In the genomic region with DNA sequence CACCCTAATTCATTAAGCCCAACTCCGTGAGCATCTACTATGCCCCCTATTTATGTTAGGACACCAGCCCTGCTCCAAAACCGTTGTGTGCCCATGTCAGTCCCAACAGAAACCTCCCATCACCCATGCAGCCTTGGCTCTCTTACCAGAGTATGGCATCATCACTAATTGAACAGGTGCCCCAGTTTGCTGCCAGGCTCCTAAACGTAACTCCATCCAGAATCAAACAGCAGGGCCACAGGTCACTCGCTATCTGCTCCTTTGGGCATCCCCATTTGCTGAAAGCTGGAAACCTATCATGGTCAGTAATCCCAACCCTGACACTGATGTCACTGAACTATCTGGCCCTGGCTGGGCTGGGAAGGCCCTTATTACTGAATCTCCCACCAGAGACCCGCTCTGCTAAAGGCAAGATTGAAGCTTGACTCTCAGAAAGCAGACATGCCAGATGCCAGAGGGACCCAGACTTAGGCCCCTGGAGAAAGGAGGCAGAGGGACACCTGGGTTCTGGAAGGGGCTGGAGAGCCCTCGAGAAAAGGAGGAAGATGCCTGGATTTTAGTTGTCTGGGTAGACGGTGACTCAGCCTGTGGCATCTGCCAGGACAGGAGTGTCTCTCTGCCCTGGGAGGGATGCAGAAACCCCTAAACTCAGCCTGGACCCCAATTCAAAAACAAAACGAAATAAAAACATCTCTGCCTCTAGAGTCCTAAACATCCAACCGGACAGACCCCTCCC, we compare ENCODE assay signal across 8 cellular contexts. TPM values are rescaled to one million over a fixed set of nuclear protein-coding genes. Genes with fewer than 3 reads are reported as not detected.
DNase-seq lines count a peak whose midpoint lies in the region; ATAC-seq and TF ChIP-seq lines count a peak whose summit lies in the region.

No MANE protein-coding gene starts in this region.

- H2AFZ ChIP-seq in Loucy (ENCODE audit: low read length) = peak overlapping the region; percentile 84

- 67 to 74% methylated on average over 9 of the region's 9 CpGs for WGBS in aorta, 2 donors

- no peaks in the 10 kb centered on the region for H3K9me3 ChIP-seq in Loucy (ENCODE audit: insufficient read depth, low read depth, low read length)
- no peaks in the 10 kb centered on the region for H3K9me3 ChIP-seq in effector memory CD4-positive, alpha-beta T cell (ENCODE audit: control insufficient read depth, low read length)
- no peaks in the 10 kb centered on the region for H3K9me3 ChIP-seq in aorta (ENCODE audit: control insufficient read depth, low read length)

- POLR2A ChIA-PET in naive thymus-derived CD8-positive, alpha-beta T cell (lab: Charles Lee) = interaction anchor here (0.5 to 2.0 kb wide), 13 partner anchors 7 to 742 kb away, joined by 3 to 11 read pairs (median 4); partner anchors contain the start of genes GTF2H4, SFTA2, TRIM26 and TRIM39

- H4K20me1 ChIP-seq in Loucy (ENCODE audit: insufficient read depth, low read length, poor library complexity, severe bottlenecking) = no peaks in the 10 kb centered on the region

- peak overlapping the region; percentile 95 for H3K4me2 ChIP-seq in Loucy (ENCODE audit: low read depth, low read length, poor library complexity, severe bottlenecking)

- H3K27me3 ChIP-seq in Loucy (ENCODE audit: insufficient read depth, low read length, poor library complexity, severe bottlenecking) (peaks cover 39% of the 10 kb centered on the region), aorta (ENCODE audit: control insufficient read depth in 1 of 2, insufficient read depth in 2 of 2, low read length in 1 of 2) (no peaks in the 10 kb centered on the region)
- H3K27me3 ChIP-seq in effector memory CD4-positive, alpha-beta T cell (replicated peaks; ENCODE audit: control insufficient read depth, insufficient read depth, low read length, poor library complexity, severe bottlenecking) = no peaks in the 10 kb centered on the region

- DNase-seq in AG10803 (ENCODE audit: low read depth) (no peak), GM20000 (ENCODE audit: low spot score) (no peak), aorta (no peak), NOMO-1 treated with DMSO at 0.1 percent for 48 hours (lab: John Stamatoyannopoulos, UW; ENCODE audit: unreplicated experiment) (no peak)
- DNase-seq in effector memory CD4-positive, alpha-beta T cell = no peak
- no peak for DNase-seq in naive thymus-derived CD8-positive, alpha-beta T cell
- DNase-seq in activated CD4-positive, alpha-beta T cell treated with anti-CD3 and anti-CD28 coated beads, Interleukin-2, amount 50 U/mL, for 4 hours = no peak

- H3K79me2 ChIP-seq in Loucy (ENCODE audit: insufficient read depth, low read length) = no peaks in the 10 kb centered on the region

- H3K27ac Mint-ChIP-seq in naive thymus-derived CD8-positive, alpha-beta T cell = peak overlapping the region; percentile 64 to 97 (median 90)

- peak overlapping the region; percentile 37 for H3K27ac ChIP-seq in effector memory CD4-positive, alpha-beta T cell (ENCODE audit: insufficient read depth, low read length, poor library complexity, severe bottlenecking)
- no peak overlapping the region for H3K27ac ChIP-seq in aorta (ENCODE audit: low read depth in 1 of 2, low read length in 2 of 2)

- H3K36me3 Mint-ChIP-seq in naive thymus-derived CD8-positive, alpha-beta T cell = peaks cover 0 to 2% (median 0%) of the 10 kb centered on the region in 3 donors

- peaks cover 0 to 26% (median 14%) of the 10 kb centered on the region in 5 donors for H3K27me3 Mint-ChIP-seq in naive thymus-derived CD8-positive, alpha-beta T cell

- H3K9me3 Mint-ChIP-seq in naive thymus-derived CD8-positive, alpha-beta T cell = peaks cover 0 to 17% (median 0%) of the 10 kb centered on the region in 9 donors

- intact Hi-C loops in aorta (cut with DNase I) = no loop called here

- peak overlapping the region; percentile 48 for H3K9ac ChIP-seq in Loucy (ENCODE audit: low read depth, low read length, poor library complexity, severe bottlenecking)

- peaks cover 10 to 28% (median 21%) of the 10 kb centered on the region in 4 donors for H3K4me1 Mint-ChIP-seq in naive thymus-derived CD8-positive, alpha-beta T cell

- no peak for TF ChIP-seq CTCF in AG10803 (conservative IDR thresholded peaks at IDR 0.05; ENCODE audit: low read length)
- no peak for TF ChIP-seq CTCF in Loucy (conservative IDR thresholded peaks at IDR 0.05; ENCODE audit: low read length)
- no peak for TF ChIP-seq CTCF in GM20000 (IDR thresholded peaks at IDR 0.05; ENCODE audit: extremely low read depth, missing control alignments)

- H3K4me1 ChIP-seq in Loucy (ENCODE audit: insufficient read depth, low read length, poor library complexity, severe bottlenecking) (peaks cover 15% of the 10 kb centered on the region), aorta (ENCODE audit: control insufficient read depth in 1 of 2, insufficient read depth in 2 of 2, low read length in 2 of 2) (no peaks in the 10 kb centered on the region)
- peaks cover 9% of the 10 kb centered on the region for H3K4me1 ChIP-seq in effector memory CD4-positive, alpha-beta T cell (ENCODE audit: control insufficient read depth, insufficient read depth, low read length, poor library complexity, severe bottlenecking)

- H3K4me3 ChIP-seq in AG10803 (ENCODE audit: low read length) = peak overlapping the region; percentile 55
- H3K4me3 ChIP-seq in Loucy (ENCODE audit: low read length, poor library complexity, severe bottlenecking) = peak overlapping the region; percentile 74
- peak overlapping the region; percentile 56 for H3K4me3 ChIP-seq in effector memory CD4-positive, alpha-beta T cell (ENCODE audit: insufficient read depth, low read depth, low read length, poor library complexity, severe bottlenecking)
- H3K4me3 ChIP-seq in aorta (ENCODE audit: low read length in 2 of 2) = no peak overlapping the region

- H3K4me3 Mint-ChIP-seq in naive thymus-derived CD8-positive, alpha-beta T cell = peak overlapping the region; percentile 80 to 92 (median 86)

- no peak for ATAC-seq in naive thymus-derived CD8-positive, alpha-beta T cell
- no peak for ATAC-seq in aorta (ENCODE audit: low FRiP score)

- H3K36me3 ChIP-seq in Loucy (ENCODE audit: insufficient read depth, low read length) (no peaks in the 10 kb centered on the region), aorta (ENCODE audit: control insufficient read depth in 1 of 2, insufficient read depth in 2 of 2, low read length in 1 of 2) (no peaks in the 10 kb centered on the region)
- no peaks in the 10 kb centered on the region for H3K36me3 ChIP-seq in effector memory CD4-positive, alpha-beta T cell (ENCODE audit: control insufficient read depth, insufficient read depth, low read length)

- no peaks in the 10 kb centered on the region for H3F3A ChIP-seq in Loucy (ENCODE audit: low read depth)

- no peaks in the 10 kb centered on the region for H3K9me2 ChIP-seq in Loucy (replicated peaks; ENCODE audit: low read depth, low read length)

RNA-seq across cellular contexts. Expression of gene MUCL3, which starts 14.0 kb away (rescaled TPM):
- not detected for total RNA-seq in naive thymus-derived CD8-positive, alpha-beta T cell
- not detected for polyA plus RNA-seq in naive thymus-derived CD8-positive, alpha-beta T cell
- not detected for total RNA-seq in aorta
- under 1 TPM; 0.13 to 0.18 TPM for polyA plus RNA-seq in aorta

RNA-seq across cellular contexts. Expression of gene SFTA2, which starts 22.8 kb away (rescaled TPM):
- not detected for total RNA-seq in naive thymus-derived CD8-positive, alpha-beta T cell
- polyA plus RNA-seq in naive thymus-derived CD8-positive, alpha-beta T cell = under 1 TPM in 1 of 3 donors, not detected in 2; 0.30 TPM
- total RNA-seq in aorta = not detected
- polyA plus RNA-seq in aorta = 1 to 10 TPM in 1 of 2 donors, not detected in 1; 2.4 TPM

RNA-seq across cellular contexts. Expression of gene MUC21, which starts 28.7 kb away (rescaled TPM):
- not detected for total RNA-seq in naive thymus-derived CD8-positive, alpha-beta T cell
- polyA plus RNA-seq in naive thymus-derived CD8-positive, alpha-beta T cell = not detected
- total RNA-seq in aorta = not detected
- under 1 TPM; 0.20 to 0.75 TPM for polyA plus RNA-seq in aorta

RNA-seq across cellular contexts. Expression of gene VARS2, which starts 40.8 kb away (rescaled TPM):
- total RNA-seq in naive thymus-derived CD8-positive, alpha-beta T cell = 10 to 100 TPM; 41.4 to 53.7 TPM
- 10 to 100 TPM; 14.1 to 16.3 (median 14.5) TPM for polyA plus RNA-seq in naive thymus-derived CD8-positive, alpha-beta T cell
- total RNA-seq in aorta = 10 to 100 TPM; 16.0 to 19.1 TPM
- polyA plus RNA-seq in aorta = 10 to 100 TPM in 1 of 2 donors, 1 to 10 TPM in 1; 9.6 to 65.7 TPM

RNA-seq across cellular contexts. Expression of gene GTF2H4, which starts 46.8 kb away (rescaled TPM):
- 10 to 100 TPM; 30.0 to 33.9 TPM for total RNA-seq in naive thymus-derived CD8-positive, alpha-beta T cell
- 1 to 10 TPM; 5.1 to 8.3 (median 6.3) TPM for polyA plus RNA-seq in naive thymus-derived CD8-positive, alpha-beta T cell
- 10 to 100 TPM; 31.2 to 37.0 TPM for total RNA-seq in aorta
- polyA plus RNA-seq in aorta = 10 to 100 TPM in 1 of 2 donors, 1 to 10 TPM in 1; 3.9 to 88.2 TPM

Comparison
In these comparisons a context has a peak if more than half of its experiments do, and no peak if none do; other contexts are left out.
1. H3K4me3 ChIP-seq: peak in AG10803 (single experiment), Loucy (single experiment) and effector memory CD4-positive, alpha-beta T cell (single experiment); none in aorta (0 of 2).